ENCODE assay signal across 13 cellular contexts in genomic region chr6:158069800-158070195, GRCh38.
DNase-seq lines count a peak whose midpoint lies in the region; ATAC-seq and TF ChIP-seq lines count a peak whose summit lies in the region.
"Had no signal": no experiment of that assay in that cellular context is flagged by ENCODE, and none has a peak within 500 bp of the region (broad histone marks: within the 10 kb centered on the region; RNA-seq: fewer than 3 reads in every experiment).

No MANE protein-coding gene starts in this region.

- BruUV-seq in A673 (replicated peaks; lab: Mats Ljungman, UMichigan), result no TSS peak

- no peaks in the 10 kb centered on the region for H3K27me3 ChIP-seq in lung (ENCODE audit: control insufficient read depth, insufficient read depth)
- no peaks in the 10 kb centered on the region for H3K27me3 ChIP-seq in A673 (replicated peaks; ENCODE audit: insufficient read depth, low read depth, low read length, poor library complexity)

- 78 to 88% methylated on average over 6 of the region's 6 CpGs for WGBS in lung, 2 donors

- H3K27ac ChIP-seq in KOPT-K1 (ENCODE audit: low read depth, low read length, poor library complexity, severe bottlenecking) (peak overlapping the region; percentile 12), caudate nucleus (ENCODE audit: low read depth, low read length) (peak overlapping the region; percentile 44), lung (ENCODE audit: low read depth in 1 of 2, low read length in 1 of 2) (peak overlapping the region; percentile 26 to 49), A673 (ENCODE audit: low read depth, low read length, poor library complexity, severe bottlenecking) (no peak overlapping the region)

- no peaks in the 10 kb centered on the region for H3K9me3 ChIP-seq in KOPT-K1 (ENCODE audit: insufficient read depth, low read length, poor library complexity, severe bottlenecking)
- H3K9me3 ChIP-seq in lung (ENCODE audit: control insufficient read depth in 2 of 2, insufficient read depth in 1 of 2, low read length in 1 of 2), result peaks cover 0 to under 1% of the 10 kb centered on the region in 2 donors
- no peaks in the 10 kb centered on the region for H3K9me3 ChIP-seq in A673 (ENCODE audit: low read depth, low read length, poor library complexity, severe bottlenecking)

- DNase-seq in AG08396 (ENCODE audit: low spot score) (peak; percentile 31), caudate nucleus (lab: John Stamatoyannopoulos, UW) (no peak), lung (ENCODE audit: low spot score) (no peak), NCI-H510A treated with DMSO at 0.1 percent for 48 hours (lab: John Stamatoyannopoulos, UW) (no peak), A673 (ENCODE audit: low spot score) (no peak)
- no peak for DNase-seq in stimulated activated CD8-positive, alpha-beta memory T cell treated with anti-CD3 and anti-CD28 coated beads, Interleukin-4, amount 100 ng/mL, for 48 hours
- DNase-seq: activated CD4-positive, alpha-beta T cell treated with anti-CD3 and anti-CD28 coated beads for 48 hours; activated gamma-delta T cell treated with Interleukin-2 at 50 U/mL for 16 hours; CD4-positive, alpha-beta T cell; Karpas-422; stimulated activated CD4-positive, alpha-beta T cell treated with anti-CD3 and anti-CD28 coated beads, Interleukin-15, amount 100 ng/mL, for 24 hours had no signal

- ATAC-seq in lung (ENCODE audit: insufficient read depth, low FRiP score) (no peak), HG03025 (IDR thresholded peaks at IDR 0.05; ENCODE audit: low FRiP score, unreplicated experiment) (no peak)

- POLR2A ChIA-PET in A673 (lab: Charles Lee; ENCODE audit: low non-redundant PET), result no interaction called here

- CTCF ChIA-PET in A673 (lab: Charles Lee), result interaction anchor here (0.6 kb wide), 1 partner anchor 183 kb away, joined by 3 read pairs; no protein-coding TSS in a partner anchor

- H3K4me3 ChIP-seq in lung (no peak overlapping the region), A673 (ENCODE audit: low read depth, low read length, poor library complexity, severe bottlenecking) (no peak overlapping the region)

- TF ChIP-seq CTCF in lung (IDR thresholded peaks at IDR 0.05; ENCODE audit: control extremely low read depth, extremely low read depth), result no peak
- TF ChIP-seq CTCF in A673 (conservative IDR thresholded peaks at IDR 0.05; ENCODE audit: low read depth, low read length), result no peak

- intact Hi-C loops in A673 (cut with micrococcal nuclease; ENCODE audit: unreplicated experiment), result loop anchor here (5.0 to 10.0 kb wide), 3 partner anchors 82 to 755 kb away; no protein-coding TSS in a partner anchor

- H3K36me3 ChIP-seq in KOPT-K1 (ENCODE audit: insufficient read depth, low read length) (peaks cover 82% of the 10 kb centered on the region), lung (ENCODE audit: control insufficient read depth in 2 of 2, insufficient read depth in 2 of 2, low read length in 2 of 2) (peaks cover 5 to 10% of the 10 kb centered on the region in 2 donors), A673 (ENCODE audit: insufficient read depth, low read length, poor library complexity, severe bottlenecking) (peaks cover 11% of the 10 kb centered on the region)

- H3K4me1 ChIP-seq in lung (ENCODE audit: control insufficient read depth in 2 of 2, insufficient read depth in 2 of 2, low read length in 2 of 2), result peaks cover 0 to 8% of the 10 kb centered on the region in 2 donors
- H3K4me1 ChIP-seq in A673 (ENCODE audit: insufficient read depth, low read length, poor library complexity, severe bottlenecking), result no peaks in the 10 kb centered on the region
